In genomic region chr20:47275548-47275947, GRCh38 we compare ENCODE assay signal across 12 cellular contexts.
DNase-seq lines count a peak whose midpoint lies in the region; ATAC-seq, FAIRE-seq and TF ChIP-seq lines count a peak whose summit lies in the region.
"Had no signal": no experiment of that assay in that cellular context is flagged by ENCODE, and none has a peak within 500 bp of the region (broad histone marks: within the 10 kb centered on the region; RNA-seq: fewer than 3 reads in every experiment).

No MANE protein-coding gene starts in this region.

- H3K4me3 ChIP-seq in lower lobe of right lung (no peak overlapping the region), suprapubic skin (no peak overlapping the region), kidney (ENCODE audit: low read length in 2 of 2) (no peak overlapping the region)

- TF ChIP-seq CTCF in activated CD8-positive, alpha-beta T cell treated with anti-CD3 and anti-CD28 coated beads for 36 hours (IDR thresholded peaks at IDR 0.05), result no peak
- TF ChIP-seq CTCF in lower lobe of right lung (IDR thresholded peaks at IDR 0.05), result no peak
- TF ChIP-seq CTCF in suprapubic skin (IDR thresholded peaks at IDR 0.05), result no peak
- no peak for TF ChIP-seq CTCF in kidney (IDR thresholded peaks at IDR 0.05; ENCODE audit: borderline replicate concordance, extremely low read depth, insufficient read depth)

- H3K4me1 ChIP-seq in lower lobe of right lung (peaks cover 40% of the 10 kb centered on the region), suprapubic skin (peaks cover 55% of the 10 kb centered on the region), kidney (ENCODE audit: control insufficient read depth in 1 of 2, insufficient read depth in 1 of 2, low read depth in 1 of 2, low read length in 2 of 2) (peaks cover 6% of the 10 kb centered on the region in 2 donors)

- peaks cover 72% of the 10 kb centered on the region for H3K36me3 ChIP-seq in lower lobe of right lung
- H3K36me3 ChIP-seq in suprapubic skin, result peaks cover 40% of the 10 kb centered on the region
- peaks cover 14 to 15% of the 10 kb centered on the region in 2 donors for H3K36me3 ChIP-seq in kidney (ENCODE audit: control insufficient read depth in 1 of 2, insufficient read depth in 2 of 2, low read length in 2 of 2)

- ATAC-seq in activated CD8-positive, alpha-beta T cell treated with anti-CD3 and anti-CD28 coated beads for 36 hours, result no peak
- no peak for ATAC-seq in activated CD8-positive, alpha-beta T cell treated with anti-CD3 and anti-CD28 coated beads, Interleukin-2, amount 10 ng/mL, durations not matched to agents 7 days and 5 days
- no peak for ATAC-seq in lower lobe of right lung
- no peak for ATAC-seq in GM18909 (IDR thresholded peaks at IDR 0.05; ENCODE audit: poor library complexity, unreplicated experiment)
- ATAC-seq: left ventricle myocardium superior had no signal

- H3K9me3 Mint-ChIP-seq in activated CD8-positive, alpha-beta T cell treated with anti-CD3 and anti-CD28 coated beads for 36 hours, result no peaks in the 10 kb centered on the region
- no peaks in the 10 kb centered on the region for H3K9me3 Mint-ChIP-seq in activated CD8-positive, alpha-beta T cell treated with anti-CD3 and anti-CD28 coated beads, Interleukin-2, amount 10 ng/mL, durations not matched to agents 7 days and 5 days (ENCODE audit: insufficient read depth)
- no peaks in the 10 kb centered on the region for H3K9me3 Mint-ChIP-seq in activated naive CD8-positive, alpha-beta T cell (ENCODE audit: low read depth)

- no peaks in the 10 kb centered on the region for H3K27me3 Mint-ChIP-seq in activated CD8-positive, alpha-beta T cell treated with anti-CD3 and anti-CD28 coated beads for 36 hours
- H3K27me3 Mint-ChIP-seq in activated CD8-positive, alpha-beta T cell treated with anti-CD3 and anti-CD28 coated beads, Interleukin-2, amount 10 ng/mL, durations not matched to agents 7 days and 5 days (ENCODE audit: low read depth), result no peaks in the 10 kb centered on the region
- no peaks in the 10 kb centered on the region for H3K27me3 Mint-ChIP-seq in activated naive CD8-positive, alpha-beta T cell

- intact Hi-C loops in activated CD8-positive, alpha-beta T cell treated with anti-CD3 and anti-CD28 coated beads for 36 hours (cut with micrococcal nuclease), result loop anchor here (10.0 kb wide), 1 partner anchor 81 kb away; no protein-coding TSS in a partner anchor
- intact Hi-C loops in lower lobe of right lung (cut with DNase I) (no loop called here), kidney (cut with DNase I) (loop anchor here (5.0 kb wide), 1 partner anchor 107 kb away; no protein-coding TSS in a partner anchor)

- peak overlapping the region; percentile 92 for H3K27ac Mint-ChIP-seq in activated CD8-positive, alpha-beta T cell treated with anti-CD3 and anti-CD28 coated beads for 36 hours
- no peak overlapping the region for H3K27ac Mint-ChIP-seq in activated CD8-positive, alpha-beta T cell treated with anti-CD3 and anti-CD28 coated beads, Interleukin-2, amount 10 ng/mL, durations not matched to agents 7 days and 5 days
- H3K27ac Mint-ChIP-seq in activated naive CD8-positive, alpha-beta T cell, result peak overlapping the region; percentile 98

- H3K27ac ChIP-seq in lower lobe of right lung (peak overlapping the region; percentile 71), suprapubic skin (peak overlapping the region; percentile 88), kidney (ENCODE audit: low read depth in 2 of 2, low read length in 2 of 2) (peak overlapping the region in 1 of 2 donors; percentile 5)

- no peak for TF ChIP-seq POLR2A in suprapubic skin (IDR thresholded peaks at IDR 0.05)
- TF ChIP-seq POLR2A in H54 (IDR thresholded peaks at IDR 0.05; ENCODE audit: low read depth, low read length), result no peak

- CTCF ChIA-PET in activated CD8-positive, alpha-beta T cell treated with anti-CD3 and anti-CD28 coated beads for 36 hours (lab: Charles Lee), result interaction anchor here (4.5 to 15.5 kb wide), 4 partner anchors 81 to 345 kb away, joined by 31 to 620 read pairs (median 66); partner anchors contain the start of gene ZMYND8
- CTCF ChIA-PET in activated CD8-positive, alpha-beta T cell treated with anti-CD3 and anti-CD28 coated beads, Interleukin-2, amount 10 ng/mL, durations not matched to agents 7 days and 5 days (lab: Charles Lee), result interaction anchor here (1.1 to 6.7 kb wide), 5 partner anchors 56 to 345 kb away, joined by 4 to 558 read pairs (median 59); partner anchors contain the start of gene ZMYND8

- DNase-seq in activated CD8-positive, alpha-beta T cell treated with anti-CD3 and anti-CD28 coated beads for 36 hours, result no peak
- no peak for DNase-seq in activated CD8-positive, alpha-beta T cell treated with anti-CD3 and anti-CD28 coated beads, Interleukin-2, amount 10 ng/mL, durations not matched to agents 7 days and 5 days
- DNase-seq in lower lobe of right lung (no peak), suprapubic skin (ENCODE audit: low spot score in 2 of 2) (peak in 1 of 2 donors; percentile 10), kidney (no peak), H54 (ENCODE audit: insufficient read length, low spot score) (no peak)
- DNase-seq: activated CD8-positive, alpha-beta memory T cell treated with anti-CD3 and anti-CD28 coated beads, Interleukin-2, amount 50 U/mL, for 4 hours; cerebellar nuclear complex; left ventricle myocardium superior; NCI-H1105 treated with DMSO at 0.1 percent for 48 hours had no signal

- no peak overlapping the region for H3K4me3 Mint-ChIP-seq in activated CD8-positive, alpha-beta T cell treated with anti-CD3 and anti-CD28 coated beads for 36 hours
- H3K4me3 Mint-ChIP-seq in activated CD8-positive, alpha-beta T cell treated with anti-CD3 and anti-CD28 coated beads, Interleukin-2, amount 10 ng/mL, durations not matched to agents 7 days and 5 days, result no peak overlapping the region
- H3K4me3 Mint-ChIP-seq in activated naive CD8-positive, alpha-beta T cell, result peak overlapping the region; percentile 75

- H3K27me3 ChIP-seq in lower lobe of right lung (ENCODE audit: low read depth), result no peaks in the 10 kb centered on the region
- no peaks in the 10 kb centered on the region for H3K27me3 ChIP-seq in suprapubic skin

- POLR2A ChIA-PET in activated CD8-positive, alpha-beta T cell treated with anti-CD3 and anti-CD28 coated beads for 36 hours (lab: Charles Lee), result interaction anchor here (0.5 to 7.2 kb wide), 5 partner anchors 13 to 212 kb away, joined by 3 to 51 read pairs (median 5); partner anchors contain the start of gene ZMYND8
- POLR2A ChIA-PET in activated CD8-positive, alpha-beta T cell treated with anti-CD3 and anti-CD28 coated beads, Interleukin-2, amount 10 ng/mL, durations not matched to agents 7 days and 5 days (lab: Charles Lee), result interaction anchor here (1.9 kb wide), 1 partner anchor 81 kb away, joined by 6 read pairs; the partner anchor contains the start of gene ZMYND8

- peaks cover 47% of the 10 kb centered on the region for H3K4me1 Mint-ChIP-seq in activated CD8-positive, alpha-beta T cell treated with anti-CD3 and anti-CD28 coated beads for 36 hours (ENCODE audit: low read depth)
- peaks cover 41% of the 10 kb centered on the region for H3K4me1 Mint-ChIP-seq in activated CD8-positive, alpha-beta T cell treated with anti-CD3 and anti-CD28 coated beads, Interleukin-2, amount 10 ng/mL, durations not matched to agents 7 days and 5 days (ENCODE audit: low read depth)
- peaks cover 47% of the 10 kb centered on the region for H3K4me1 Mint-ChIP-seq in activated naive CD8-positive, alpha-beta T cell (ENCODE audit: low read depth)

- WGBS in suprapubic skin, result 96% methylated on average over 6 of the region's 6 CpGs

- H3K36me3 Mint-ChIP-seq in activated CD8-positive, alpha-beta T cell treated with anti-CD3 and anti-CD28 coated beads for 36 hours (ENCODE audit: low read depth), result peaks cover 49% of the 10 kb centered on the region
- peaks cover 55% of the 10 kb centered on the region for H3K36me3 Mint-ChIP-seq in activated CD8-positive, alpha-beta T cell treated with anti-CD3 and anti-CD28 coated beads, Interleukin-2, amount 10 ng/mL, durations not matched to agents 7 days and 5 days (ENCODE audit: low read depth)
- H3K36me3 Mint-ChIP-seq in activated naive CD8-positive, alpha-beta T cell, result no peaks in the 10 kb centered on the region

- H3K9ac ChIP-seq in kidney (ENCODE audit: low read length in 2 of 2), result no peak overlapping the region

- no peak for TF ChIP-seq EP300 in suprapubic skin (IDR thresholded peaks at IDR 0.05)

- FAIRE-seq in kidney (lab: Jason Lieb, UNC) (no peak), H54 (lab: Jason Lieb, UNC) (no peak)

- H3K9me3 ChIP-seq in lower lobe of right lung (no peaks in the 10 kb centered on the region), suprapubic skin (no peaks in the 10 kb centered on the region), kidney (ENCODE audit: control insufficient read depth in 1 of 2, low read length in 2 of 2) (no peaks in the 10 kb centered on the region)
